8 cellular contexts compared by ENCODE assay signal in the genomic region with DNA sequence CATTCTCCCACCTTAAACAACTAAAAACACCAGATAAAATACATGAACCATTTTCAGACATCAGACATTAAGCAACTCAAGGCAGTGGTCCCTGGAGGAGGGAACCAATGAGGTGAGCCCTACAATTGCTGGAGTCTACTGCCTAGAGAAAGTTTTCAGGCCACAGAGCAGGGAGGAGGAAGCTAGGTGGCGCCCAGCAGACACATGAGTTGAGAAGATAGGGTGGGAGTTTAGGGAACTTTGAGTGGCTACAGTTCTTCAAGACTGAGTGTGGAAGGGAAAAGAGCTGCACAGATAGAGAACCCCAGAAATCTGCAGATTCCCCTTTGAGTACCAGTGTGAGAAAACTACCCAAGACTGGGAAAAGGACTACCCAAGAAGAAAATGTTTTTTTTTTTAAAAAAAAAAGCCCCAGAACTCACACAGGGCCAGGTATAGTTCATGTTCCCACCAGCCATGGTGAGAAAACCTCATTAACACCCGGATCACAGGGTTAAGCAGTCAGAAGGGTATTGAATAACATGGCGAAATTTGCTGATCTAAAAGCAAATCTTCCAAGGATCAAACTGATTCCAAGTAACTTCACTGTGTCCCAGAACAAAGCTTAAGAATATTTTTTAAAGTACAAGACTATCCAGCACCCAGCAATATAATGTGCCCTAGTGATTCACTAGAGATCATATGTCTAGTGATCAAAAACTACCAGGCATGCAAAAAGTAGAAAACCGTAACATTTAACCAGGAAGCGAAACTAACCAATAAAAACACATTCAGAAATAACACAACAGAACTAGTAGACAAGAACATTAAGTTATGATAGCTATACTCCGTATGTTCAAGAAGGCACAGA. TPM values are rescaled to one million over a fixed set of nuclear protein-coding genes. Genes with fewer than 3 reads are reported as not detected.
DNase-seq lines count a peak whose midpoint lies in the region; ATAC-seq and TF ChIP-seq lines count a peak whose summit lies in the region.

No MANE protein-coding gene starts in this region.

- H3K4me3 ChIP-seq in AG09309 (ENCODE audit: control insufficient read depth, low read depth, low read length): no peak overlapping the region
- H3K4me3 ChIP-seq in GM23248: no peak overlapping the region
- H3K4me3 ChIP-seq in ovary: no peak overlapping the region

- in situ Hi-C loops in GM23248 (cut with MboI): no loop called here

- peaks cover 50% of the 10 kb centered on the region for H3K36me3 ChIP-seq in GM23248 (ENCODE audit: low read depth)
- no peaks in the 10 kb centered on the region for H3K36me3 ChIP-seq in ovary

- ATAC-seq in GM18858 (IDR thresholded peaks at IDR 0.05; ENCODE audit: unreplicated experiment) (peak; percentile 76), HG03159 (IDR thresholded peaks at IDR 0.05; ENCODE audit: unreplicated experiment) (peak; percentile 66)

- peaks cover 29% of the 10 kb centered on the region for H3K4me1 Mint-ChIP-seq in activated T-helper 1 cell treated with anti-CD3 and anti-CD28 coated beads, Interleukin-12 subunit alpha, Interleukin-12 subunit beta, Interleukin-2, Interleukin-4 antibody, amounts not matched to agents 30 ng/mL and 10 ng/mL and 1 ng/mL, durations not matched to agents 14 hours and 24 hours and 36 hours (ENCODE audit: low read depth)

- DNase-seq in AG09309 (ENCODE audit: low read depth): no peak
- no peak for DNase-seq in activated T-helper 1 cell treated with anti-CD3 and anti-CD28 coated beads, Interleukin-12 subunit alpha, Interleukin-12 subunit beta, Interleukin-2, Interleukin-4 antibody, amounts not matched to agents 30 ng/mL and 10 ng/mL and 1 ng/mL, durations not matched to agents 14 hours and 24 hours and 36 hours (ENCODE audit: low spot score)
- DNase-seq in NOMO-1 treated with DMSO at 0.1 percent for 48 hours (lab: John Stamatoyannopoulos, UW; ENCODE audit: unreplicated experiment): no peak
- no peak for DNase-seq in NCI-H345 treated with DMSO at 0.1 percent for 48 hours (lab: John Stamatoyannopoulos, UW; ENCODE audit: unreplicated experiment)
- no peak for DNase-seq in GM23248
- DNase-seq in ovary: no peak

- H3K27ac ChIP-seq in GM23248 (no peak overlapping the region), ovary (no peak overlapping the region)

- H3K4me2 ChIP-seq in GM23248 (ENCODE audit: unreplicated experiment): no peak overlapping the region

- no peaks in the 10 kb centered on the region for H3K27me3 Mint-ChIP-seq in activated T-helper 1 cell treated with anti-CD3 and anti-CD28 coated beads, Interleukin-12 subunit alpha, Interleukin-12 subunit beta, Interleukin-2, Interleukin-4 antibody, amounts not matched to agents 30 ng/mL and 10 ng/mL and 1 ng/mL, durations not matched to agents 14 hours and 24 hours and 36 hours (ENCODE audit: insufficient read depth)

- peaks cover 7% of the 10 kb centered on the region for H3K9me3 Mint-ChIP-seq in activated T-helper 1 cell treated with anti-CD3 and anti-CD28 coated beads, Interleukin-12 subunit alpha, Interleukin-12 subunit beta, Interleukin-2, Interleukin-4 antibody, amounts not matched to agents 30 ng/mL and 10 ng/mL and 1 ng/mL, durations not matched to agents 14 hours and 24 hours and 36 hours

- H4K20me1 ChIP-seq in GM23248 (ENCODE audit: insufficient read depth): peaks cover 10% of the 10 kb centered on the region; the same call in 1 of the 2 replicates

- H3K4me1 ChIP-seq in GM23248 (ENCODE audit: insufficient read depth) (no peaks in the 10 kb centered on the region), ovary (ENCODE audit: insufficient read depth) (no peaks in the 10 kb centered on the region)

- peaks cover 100% of the 10 kb centered on the region for H3K79me2 ChIP-seq in GM23248 (ENCODE audit: insufficient read depth)

- peak overlapping the region; percentile 77 for H3K27ac Mint-ChIP-seq in activated T-helper 1 cell treated with anti-CD3 and anti-CD28 coated beads, Interleukin-12 subunit alpha, Interleukin-12 subunit beta, Interleukin-2, Interleukin-4 antibody, amounts not matched to agents 30 ng/mL and 10 ng/mL and 1 ng/mL, durations not matched to agents 14 hours and 24 hours and 36 hours

- H2AFZ ChIP-seq in GM23248: no peak overlapping the region

- H3K9ac ChIP-seq in GM23248: no peak overlapping the region

- intact Hi-C loops in activated T-helper 1 cell treated with anti-CD3 and anti-CD28 coated beads, Interleukin-12 subunit alpha, Interleukin-12 subunit beta, Interleukin-2, Interleukin-4 antibody, amounts not matched to agents 30 ng/mL and 10 ng/mL and 1 ng/mL, durations not matched to agents 14 hours and 24 hours and 36 hours (cut with micrococcal nuclease): no loop called here
- intact Hi-C loops in ovary (cut with DNase I): no loop called here

- no peak overlapping the region for H3K4me3 Mint-ChIP-seq in activated T-helper 1 cell treated with anti-CD3 and anti-CD28 coated beads, Interleukin-12 subunit alpha, Interleukin-12 subunit beta, Interleukin-2, Interleukin-4 antibody, amounts not matched to agents 30 ng/mL and 10 ng/mL and 1 ng/mL, durations not matched to agents 14 hours and 24 hours and 36 hours

- no peaks in the 10 kb centered on the region for H3F3A ChIP-seq in GM23248 (ENCODE audit: insufficient read depth)

- H3K27me3 ChIP-seq in GM23248 (replicated peaks; ENCODE audit: insufficient read depth) (no peaks in the 10 kb centered on the region), ovary (no peaks in the 10 kb centered on the region)

- TF ChIP-seq CTCF in AG09309 (IDR thresholded peaks at IDR 0.05; ENCODE audit: control insufficient read depth, insufficient read depth, low read depth, low read length, missing control alignments): peak; percentile 11
- no peak for TF ChIP-seq CTCF in ovary (IDR thresholded peaks at IDR 0.05)

- H3K9me3 ChIP-seq in GM23248 (ENCODE audit: low read depth) (no peaks in the 10 kb centered on the region), ovary (no peaks in the 10 kb centered on the region)

- H3K9me2 ChIP-seq in GM23248 (ENCODE audit: insufficient read depth): no peaks in the 10 kb centered on the region

- TF ChIP-seq POLR2A in ovary (IDR thresholded peaks at IDR 0.05): no peak

- TF ChIP-seq EP300 in ovary (IDR thresholded peaks at IDR 0.05): no peak

- 76 to 80% methylated on average over 6 of the region's 6 CpGs for WGBS in GM23248 (ENCODE audit: low coverage in 1 of 2, low lambda C conversion rate in 2 of 2, missing lambda C conversion rate in 2 of 2), 2 experiments
- WGBS in ovary, 3 donors: 88 to 95% (median 88%) methylated on average over 6 of the region's 6 CpGs

- peaks cover 65% of the 10 kb centered on the region for H3K36me3 Mint-ChIP-seq in activated T-helper 1 cell treated with anti-CD3 and anti-CD28 coated beads, Interleukin-12 subunit alpha, Interleukin-12 subunit beta, Interleukin-2, Interleukin-4 antibody, amounts not matched to agents 30 ng/mL and 10 ng/mL and 1 ng/mL, durations not matched to agents 14 hours and 24 hours and 36 hours (ENCODE audit: low read depth)

RNA-seq across cellular contexts. Expression of a gene that starts 12.0 kb away (rescaled TPM):
- total RNA-seq in activated T-helper 1 cell treated with anti-CD3 and anti-CD28 coated beads, Interleukin-12 subunit alpha, Interleukin-12 subunit beta, Interleukin-2, Interleukin-4 antibody, amounts not matched to agents 30 ng/mL and 10 ng/mL and 1 ng/mL, durations not matched to agents 14 hours and 24 hours and 36 hours: 41.7 and 42.8 TPM in 2 replicates
- total RNA-seq in GM23248 (2014; rRNA removed; shearing (Covaris generic)): 107 and 113 TPM in 2 replicates
- polyA plus RNA-seq in GM23248 (2016; fragmentation: Nextera tagmentation; extraction: Ambion mirVana) (99.3 and 100 TPM in 2 replicates), ovary (100 to 1,000 TPM in 1 of 2 donors, 10 to 100 TPM in 1; 55.5 to 174 TPM)
- total RNA-seq in ovary: 10 to 100 TPM; 38.7 to 75.3 (median 64.2) TPM

RNA-seq across cellular contexts. Expression of a gene that starts 55.3 kb away (rescaled TPM):
- 23.3 and 25.1 TPM in 2 replicates for total RNA-seq in activated T-helper 1 cell treated with anti-CD3 and anti-CD28 coated beads, Interleukin-12 subunit alpha, Interleukin-12 subunit beta, Interleukin-2, Interleukin-4 antibody, amounts not matched to agents 30 ng/mL and 10 ng/mL and 1 ng/mL, durations not matched to agents 14 hours and 24 hours and 36 hours
- total RNA-seq in GM23248 (2014; rRNA removed; shearing (Covaris generic)): 165 and 186 TPM in 2 replicates
- polyA plus RNA-seq in GM23248 (2016; fragmentation: Nextera tagmentation; extraction: Ambion mirVana): 383 and 389 TPM in 2 replicates
- total RNA-seq in ovary: 100 to 1,000 TPM; 137 to 167 (median 158) TPM
- 100 to 1,000 TPM; 193 to 238 TPM for polyA plus RNA-seq in ovary
